Comparison of ENCODE assay signal across 19 cellular contexts in genomic region chr17:74947041-74947754, GRCh38. TPM values are rescaled to one million over a fixed set of nuclear protein-coding genes. Genes with fewer than 3 reads are reported as not detected.
DNase-seq lines count a peak whose midpoint lies in the region; ATAC-seq, FAIRE-seq and TF ChIP-seq lines count a peak whose summit lies in the region.
"Had no signal": no experiment of that assay in that cellular context is flagged by ENCODE, and none has a peak within 500 bp of the region (broad histone marks: within the 10 kb centered on the region; RNA-seq: fewer than 3 reads in every experiment).

No MANE protein-coding gene starts in this region.

- H3K4me1 ChIP-seq in mucosa of descending colon (ENCODE audit: low read depth), result no peaks in the 10 kb centered on the region
- H3K4me1 ChIP-seq: BLaER1 had no signal

- FAIRE-seq in HTR-8/SVneo (lab: Jason Lieb, UNC) (peak; percentile 54), bronchial epithelial cell (lab: Jason Lieb, UNC) (peak; percentile 43)
- FAIRE-seq: GM12892, GM18507 had no signal

- intact Hi-C loops in mucosa of descending colon (cut with DNase I, micrococcal nuclease), result no loop called here
- intact Hi-C loops in left ventricle myocardium superior (cut with micrococcal nuclease), result no loop called here

- ATAC-seq in mucosa of descending colon, result no peak
- ATAC-seq in left ventricle myocardium superior, result no peak
- ATAC-seq: GM23338, HCT116 had no signal

- no peaks in the 10 kb centered on the region for H3K9me3 ChIP-seq in mucosa of descending colon
- H3K9me3 ChIP-seq: BLaER1 had no signal

- no peaks in the 10 kb centered on the region for H3K36me3 ChIP-seq in bronchial epithelial cell (ENCODE audit: control insufficient read depth, insufficient read depth, low read length)
- no peaks in the 10 kb centered on the region for H3K36me3 ChIP-seq in mucosa of descending colon (ENCODE audit: low read depth)
- H3K36me3 ChIP-seq: BLaER1 had no signal

- TF ChIP-seq CTCF in bronchial epithelial cell (IDR thresholded peaks at IDR 0.05; ENCODE audit: insufficient read depth, low read length, severe bottlenecking) (no peak), mucosa of descending colon (IDR thresholded peaks at IDR 0.05) (no peak)

- DNase-seq in HTR-8/SVneo (ENCODE audit: insufficient read length, low spot score) (no peak), bronchial epithelial cell (ENCODE audit: low read depth) (no peak), mucosa of descending colon (no peak), left ventricle myocardium superior (no peak)
- DNase-seq: 8988T; CD4-positive, alpha-beta memory T cell; DMS153; DMS79; GDM1; H7; HFFc6 had no signal

- no peak overlapping the region for H3K4me3 ChIP-seq in bronchial epithelial cell (ENCODE audit: low read depth, low read length)
- H3K4me3 ChIP-seq in mucosa of descending colon, result no peak overlapping the region
- H3K4me3 ChIP-seq: BLaER1, GM23338 had no signal

- no peaks in the 10 kb centered on the region for H3K27me3 ChIP-seq in bronchial epithelial cell (ENCODE audit: control insufficient read depth, insufficient read depth, low read length)
- H3K27me3 ChIP-seq: BLaER1 had no signal

RNA-seq across cellular contexts. Expression of gene OTOP3, which starts 11.5 kb away (rescaled TPM):
- total RNA-seq in bronchial epithelial cell (under 0.01 and 0.26 TPM in 2 replicates), mucosa of descending colon (1 to 10 TPM in 2 of 3 donors, under 1 TPM in 1; 0.38 to 2.8 (median 1.5) TPM), left ventricle myocardium superior (not detected)
- total RNA-seq: A673; CD4-positive, alpha-beta memory T cell; Daoy; GM23338; H7; HFFc6; HT1080 had no signal

RNA-seq across cellular contexts. Expression of gene OTOP2, which starts 23.1 kb away (rescaled TPM):
- total RNA-seq in bronchial epithelial cell (under 0.01 TPM in 1 of 2 replicates, not detected in the other), mucosa of descending colon (100 to 1,000 TPM in 1 of 3 donors, 10 to 100 TPM in 2; 15.3 to 135 (median 54.0) TPM), left ventricle myocardium superior (not detected)
- total RNA-seq: A673; CD4-positive, alpha-beta memory T cell; Daoy; GM23338; H7; HFFc6; HT1080 had no signal

RNA-seq across cellular contexts. Expression of gene USH1G, which starts 24.1 kb away (rescaled TPM):
- total RNA-seq in bronchial epithelial cell (1.1 and 3.3 TPM in 2 replicates), mucosa of descending colon (not detected), left ventricle myocardium superior (not detected)
- total RNA-seq: A673; CD4-positive, alpha-beta memory T cell; Daoy; HFFc6; HT1080 had no signal

RNA-seq across cellular contexts. Expression of gene HID1, which starts 25.4 kb away (rescaled TPM):
- 5.5 and 6.4 TPM in 2 replicates for total RNA-seq in bronchial epithelial cell
- 10 to 100 TPM; 29.9 to 56.9 (median 47.4) TPM for total RNA-seq in mucosa of descending colon
- 11.2 TPM for total RNA-seq in left ventricle myocardium superior

RNA-seq across cellular contexts. Expression of gene CDR2L, which starts 40.2 kb away (rescaled TPM):
- total RNA-seq in bronchial epithelial cell (4.7 and 6.1 TPM in 2 replicates), mucosa of descending colon (10 to 100 TPM in 1 of 3 donors, 1 to 10 TPM in 2; 2.2 to 14.0 (median 3.1) TPM), left ventricle myocardium superior (18.3 TPM)

Comparison
In these comparisons a context has a peak if more than half of its experiments do, and no peak if none do; other contexts are left out.
1. RNA of gene OTOP2, which starts 23.1 kb away (total RNA-seq): 15.3 to 135 TPM in mucosa of descending colon; under 0.01 TPM in bronchial epithelial cell and not detected in left ventricle myocardium superior (single experiment); every median in the first group is over 10 times any median in the second.